2 cellular contexts compared by ENCODE assay signal in the genomic region with DNA sequence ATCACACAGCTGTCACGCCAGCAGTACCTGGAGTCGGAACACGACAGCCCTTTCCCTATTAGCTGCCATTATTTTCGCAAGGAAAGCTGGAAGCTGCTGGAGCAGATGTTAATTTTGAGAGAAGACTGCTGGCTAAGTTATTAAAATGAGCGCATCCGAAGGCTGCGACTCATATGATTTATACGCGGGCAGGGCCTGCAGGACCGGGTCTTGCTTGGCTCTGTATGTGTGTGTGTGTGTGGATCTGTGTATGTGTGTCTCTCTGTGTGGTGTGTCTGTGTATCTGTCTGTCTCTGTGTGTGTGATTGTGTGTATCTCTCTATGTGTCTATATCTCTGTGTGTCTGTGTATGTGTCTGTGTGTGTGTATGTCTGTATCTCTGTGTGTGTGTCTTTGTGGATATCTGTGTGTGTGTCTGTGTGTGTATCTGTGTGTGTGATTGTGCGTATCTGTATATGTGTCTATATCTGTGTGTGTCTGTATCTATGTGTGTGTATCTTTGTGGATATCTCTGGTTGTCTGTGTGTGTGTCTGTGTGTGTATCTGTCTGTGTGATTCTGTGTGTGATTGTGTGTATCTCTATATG.
TF ChIP-seq lines count a peak whose summit lies in the region.

No MANE protein-coding gene starts in this region.

TF ChIP-seq in HepG2, 621 proteins besides CTCF, POLR2A, EP300 and RAD21 (continued from another document):
- TF ChIP-seq PLRG1 (conservative IDR thresholded peaks at IDR 0.05) (0 out of 2 replicates have a peak, but pooled peaks have one; percentile 38), IKZF1 (IDR thresholded peaks at IDR 0.05) (0 out of 2 replicates have a peak, but pooled peaks have one; percentile 58), ZNF207 (IDR thresholded peaks at IDR 0.05; ENCODE audit: borderline replicate concordance) (0 out of 2 replicates have a peak, but pooled peaks have one; percentile 38), FOXP1 (IDR thresholded peaks at IDR 0.05) (0 out of 2 replicates have a peak, but pooled peaks have one; percentile 52), FOXP1 (CRISPR knock-in tag; IDR thresholded peaks at IDR 0.05) (no peak), FOXA1 (IDR thresholded peaks at IDR 0.05) (0 out of 2 replicates have a peak, but pooled peaks have one; percentile 31), FOXA1 (CRISPR knock-in tag; IDR thresholded peaks at IDR 0.05) (no peak), MTA3 (CRISPR knock-in tag; IDR thresholded peaks at IDR 0.05) (no peak), ATF7 (IDR thresholded peaks at IDR 0.05) (0 out of 2 replicates have a peak, but pooled peaks have one; percentile 8), ATF7 (CRISPR knock-in tag; IDR thresholded peaks at IDR 0.05) (no peak)
- TF ChIP-seq, protein P1, sequence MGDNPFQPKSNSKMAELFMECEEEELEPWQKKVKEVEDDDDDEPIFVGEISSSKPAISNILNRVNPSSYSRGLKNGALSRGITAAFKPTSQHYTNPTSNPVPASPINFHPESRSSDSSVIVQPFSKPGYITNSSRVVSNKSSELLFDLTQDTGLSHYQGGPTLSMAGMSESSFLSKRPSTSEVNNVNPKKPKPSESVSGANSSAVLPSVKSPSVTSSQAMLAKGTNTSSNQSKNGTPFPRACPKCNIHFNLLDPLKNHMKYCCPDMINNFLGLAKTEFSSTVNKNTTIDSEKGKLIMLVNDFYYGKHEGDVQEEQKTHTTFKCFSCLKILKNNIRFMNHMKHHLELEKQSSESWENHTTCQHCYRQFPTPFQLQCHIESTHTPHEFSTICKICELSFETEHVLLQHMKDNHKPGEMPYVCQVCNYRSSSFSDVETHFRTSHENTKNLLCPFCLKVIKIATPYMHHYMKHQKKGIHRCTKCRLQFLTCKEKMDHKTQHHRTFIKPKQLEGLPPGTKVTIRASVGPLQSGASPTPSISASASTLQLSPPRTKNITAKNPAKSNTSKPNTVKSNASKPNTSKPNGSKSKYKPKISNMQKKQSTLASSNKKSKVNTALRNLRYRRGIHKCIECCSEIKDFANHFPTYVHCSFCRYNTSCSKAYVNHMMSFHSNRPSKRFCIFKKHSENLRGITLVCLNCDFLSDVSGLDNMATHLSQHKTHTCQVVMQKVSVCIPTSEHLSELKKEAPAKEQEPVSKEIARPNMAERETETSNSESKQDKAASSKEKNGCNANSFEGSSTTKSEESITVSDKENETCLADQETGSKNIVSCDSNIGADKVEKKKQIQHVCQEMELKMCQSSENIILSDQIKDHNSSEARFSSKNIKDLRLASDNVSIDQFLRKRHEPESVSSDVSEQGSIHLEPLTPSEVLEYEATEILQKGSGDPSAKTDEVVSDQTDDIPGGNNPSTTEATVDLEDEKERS (CRISPR knock-in tag; IDR thresholded peaks at IDR 0.05): no peak
- TF ChIP-seq, protein P2, sequence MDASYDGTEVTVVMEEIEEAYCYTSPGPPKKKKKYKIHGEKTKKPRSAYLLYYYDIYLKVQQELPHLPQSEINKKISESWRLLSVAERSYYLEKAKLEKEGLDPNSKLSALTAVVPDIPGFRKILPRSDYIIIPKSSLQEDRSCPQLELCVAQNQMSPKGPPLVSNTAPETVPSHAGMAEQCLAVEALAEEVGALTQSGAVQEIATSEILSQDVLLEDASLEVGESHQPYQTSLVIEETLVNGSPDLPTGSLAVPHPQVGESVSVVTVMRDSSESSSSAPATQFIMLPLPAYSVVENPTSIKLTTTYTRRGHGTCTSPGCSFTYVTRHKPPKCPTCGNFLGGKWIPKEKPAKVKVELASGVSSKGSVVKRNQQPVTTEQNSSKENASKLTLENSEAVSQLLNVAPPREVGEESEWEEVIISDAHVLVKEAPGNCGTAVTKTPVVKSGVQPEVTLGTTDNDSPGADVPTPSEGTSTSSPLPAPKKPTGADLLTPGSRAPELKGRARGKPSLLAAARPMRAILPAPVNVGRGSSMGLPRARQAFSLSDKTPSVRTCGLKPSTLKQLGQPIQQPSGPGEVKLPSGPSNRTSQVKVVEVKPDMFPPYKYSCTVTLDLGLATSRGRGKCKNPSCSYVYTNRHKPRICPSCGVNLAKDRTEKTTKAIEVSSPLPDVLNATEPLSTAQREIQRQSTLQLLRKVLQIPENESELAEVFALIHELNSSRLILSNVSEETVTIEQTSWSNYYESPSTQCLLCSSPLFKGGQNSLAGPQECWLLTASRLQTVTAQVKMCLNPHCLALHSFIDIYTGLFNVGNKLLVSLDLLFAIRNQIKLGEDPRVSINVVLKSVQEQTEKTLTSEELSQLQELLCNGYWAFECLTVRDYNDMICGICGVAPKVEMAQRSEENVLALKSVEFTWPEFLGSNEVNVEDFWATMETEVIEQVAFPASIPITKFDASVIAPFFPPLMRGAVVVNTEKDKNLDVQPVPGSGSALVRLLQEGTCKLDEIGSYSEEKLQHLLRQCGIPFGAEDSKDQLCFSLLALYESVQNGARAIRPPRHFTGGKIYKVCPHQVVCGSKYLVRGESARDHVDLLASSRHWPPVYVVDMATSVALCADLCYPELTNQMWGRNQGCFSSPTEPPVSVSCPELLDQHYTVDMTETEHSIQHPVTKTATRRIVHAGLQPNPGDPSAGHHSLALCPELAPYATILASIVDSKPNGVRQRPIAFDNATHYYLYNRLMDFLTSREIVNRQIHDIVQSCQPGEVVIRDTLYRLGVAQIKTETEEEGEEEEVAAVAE (CRISPR knock-in tag; IDR thresholded peaks at IDR 0.05; ENCODE audit: borderline replicate concordance): no peak
- TF ChIP-seq, protein P3, sequence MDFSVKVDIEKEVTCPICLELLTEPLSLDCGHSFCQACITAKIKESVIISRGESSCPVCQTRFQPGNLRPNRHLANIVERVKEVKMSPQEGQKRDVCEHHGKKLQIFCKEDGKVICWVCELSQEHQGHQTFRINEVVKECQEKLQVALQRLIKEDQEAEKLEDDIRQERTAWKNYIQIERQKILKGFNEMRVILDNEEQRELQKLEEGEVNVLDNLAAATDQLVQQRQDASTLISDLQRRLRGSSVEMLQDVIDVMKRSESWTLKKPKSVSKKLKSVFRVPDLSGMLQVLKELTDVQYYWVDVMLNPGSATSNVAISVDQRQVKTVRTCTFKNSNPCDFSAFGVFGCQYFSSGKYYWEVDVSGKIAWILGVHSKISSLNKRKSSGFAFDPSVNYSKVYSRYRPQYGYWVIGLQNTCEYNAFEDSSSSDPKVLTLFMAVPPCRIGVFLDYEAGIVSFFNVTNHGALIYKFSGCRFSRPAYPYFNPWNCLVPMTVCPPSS (IDR thresholded peaks at IDR 0.05): peak; percentile 66; the same call in 1 of the 2 replicates

TF ChIP-seq in GM12891, 5 proteins besides CTCF, POLR2A, EP300 and RAD21 (continued from another document):
- no peak for TF ChIP-seq SPI1 (IDR thresholded peaks at IDR 0.05; ENCODE audit: low read depth, low read length)
